Comparison of ENCODE assay signal across 21 cellular contexts in the genomic region with DNA sequence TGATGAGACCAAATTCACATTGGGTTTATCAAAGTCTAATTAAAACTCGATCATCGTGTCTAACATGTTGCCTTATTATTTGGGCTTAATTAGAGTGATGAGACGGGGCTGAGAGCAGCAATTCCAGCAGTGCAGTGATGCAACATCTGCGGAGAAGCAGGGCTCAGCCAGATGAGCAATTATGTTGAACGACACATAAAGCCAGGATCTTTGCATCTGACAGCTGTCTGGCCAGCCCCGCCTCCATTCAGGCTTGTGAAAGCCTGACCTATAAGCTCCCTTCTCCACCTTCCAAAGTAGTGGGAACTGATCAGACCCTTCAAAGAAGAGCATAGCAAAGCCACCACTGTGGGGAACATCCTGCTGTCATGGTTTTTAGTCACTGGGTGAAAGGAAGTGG.
"Had no signal": no experiment of that assay in that cellular context is flagged by ENCODE, and none has a peak within 500 bp of the region (broad histone marks: within the 10 kb centered on the region; RNA-seq: fewer than 3 reads in every experiment).

No MANE protein-coding gene starts in this region.

- DNase-seq: activated B cell treated with CpG ODN at 0.5 μM for 24 hours; activated CD4-positive, alpha-beta memory T cell treated with anti-CD3 and anti-CD28 coated beads, Interleukin-2, amount 10 ng/mL, durations not matched to agents 7 days and 5 days; activated CD4-positive, alpha-beta T cell treated with anti-CD3 and anti-CD28 coated beads for 1 hour; activated CD4-positive, alpha-beta T cell treated with anti-CD3 and anti-CD28 coated beads, Interleukin-2, amount 10 ng/mL, durations not matched to agents 7 days and 5 days; activated CD8-positive, alpha-beta memory T cell treated with anti-CD3 and anti-CD28 coated beads, Interleukin-2, amount 50 U/mL, for 4 hours; activated gamma-delta T cell treated with Interleukin-2 at 50 U/mL for 16 hours; activated naive CD4-positive, alpha-beta T cell treated with anti-CD3 and anti-CD28 coated beads, Interleukin-2, amount 10 ng/mL, durations not matched to agents 7 days and 5 days; activated naive CD8-positive, alpha-beta T cell treated with anti-CD3 and anti-CD28 coated beads, Interleukin-2, amount 10 ng/mL, durations not matched to agents 7 days and 5 days; activated T-cell treated with anti-CD3 and anti-CD28 coated beads, Interleukin-2, amount 50 U/mL, for 72 hours; adrenal gland; anterior cingulate cortex; caudate nucleus; KG1; NCI-H1048; NCI-H1417; NCI-H2029; NCI-H524 treated with DMSO at 0.1 percent for 48 hours; NCI-H748 treated with DMSO at 0.1 percent for 48 hours; SIG-M5; T-helper 17 cell; T-helper 9 cell had no signal

- H3K27ac ChIP-seq: adrenal gland had no signal

- H3K9me3 ChIP-seq: adrenal gland had no signal

- H3K4me3 ChIP-seq: adrenal gland had no signal

- H3K4me1 ChIP-seq: adrenal gland had no signal

- H3K36me3 ChIP-seq: adrenal gland had no signal
